In genomic region chr11:33899383-33900037, GRCh38 we compare ENCODE assay signal across 7 cellular contexts. TPM values are rescaled to one million over a fixed set of nuclear protein-coding genes. Genes with fewer than 3 reads are reported as not detected.
A peak's percentile ranks its signal among the peaks of the same experiment; 100 is the strongest.
DNase-seq lines count a peak whose midpoint lies in the region; ATAC-seq lines count a peak whose summit lies in the region.

No MANE protein-coding gene starts in this region.

- peak; percentile 88 for DNase-seq in NCI-H1694 (lab: John Stamatoyannopoulos, UW)
- DNase-seq in cerebellar cortex (ENCODE audit: low spot score): peak; percentile 14
- DNase-seq in left colon: peak; percentile 34 to 43
- peak; percentile 62 for DNase-seq in ureter (ENCODE audit: low spot score)
- no peak for DNase-seq in KG1 (lab: John Stamatoyannopoulos, UW)
- DNase-seq in stimulated activated CD4-positive, alpha-beta T cell treated with anti-CD3 and anti-CD28 coated beads, Interleukin-4, amount 100 ng/mL, for 1 hour: no peak
- DNase-seq in cortex of kidney (lab: John Stamatoyannopoulos, UW): no peak

- ATAC-seq in left colon: no peak

- intact Hi-C loops in left colon (cut with DNase I, micrococcal nuclease): no loop called here

RNA-seq across cellular contexts. Expression of gene LMO2, which starts 7.6 kb away (rescaled TPM):
- total RNA-seq in left colon (1 to 10 TPM; 5.8 to 9.0 TPM), ureter (14.0 TPM)

Comparison
In these comparisons a context has a peak if more than half of its experiments do, and no peak if none do; other contexts are left out.
1. DNase-seq: peak in NCI-H1694 (single experiment), cerebellar cortex (single experiment), left colon (2 of 2) and ureter (single experiment); none in KG1 (single experiment), stimulated activated CD4-positive, alpha-beta T cell treated with anti-CD3 and anti-CD28 coated beads, Interleukin-4, amount 100 ng/mL, for 1 hour (single experiment) and cortex of kidney (single experiment).